1 cellular context compared by ENCODE assay signal in genomic region chr1:209432443-209432825, GRCh38.
TF ChIP-seq lines count a peak whose summit lies in the region.

No MANE protein-coding gene starts in this region.

TF ChIP-seq in H1, 55 proteins besides CTCF, POLR2A, EP300 and RAD21 (continued from another document):
- TF ChIP-seq SAP30 (IDR thresholded peaks at IDR 0.05; ENCODE audit: insufficient read depth, insufficient replicate concordance, low read length) (no peak), RBBP5 (IDR thresholded peaks at IDR 0.05; ENCODE audit: borderline replicate concordance, low read depth, low read length) (no peak), CHD7 (IDR thresholded peaks at IDR 0.05; ENCODE audit: insufficient replicate concordance, low read length) (no peak), CBX5 (IDR thresholded peaks at IDR 0.05; ENCODE audit: low read depth, low read length) (no peak), KDM1A (IDR thresholded peaks at IDR 0.05; ENCODE audit: borderline replicate concordance, low read length) (no peak), RFX5 (IDR thresholded peaks at IDR 0.05; ENCODE audit: borderline replicate concordance, low read depth, low read length) (no peak)
TF ChIP-seq in H1: peak in this region for 0.
